In the genomic region with DNA sequence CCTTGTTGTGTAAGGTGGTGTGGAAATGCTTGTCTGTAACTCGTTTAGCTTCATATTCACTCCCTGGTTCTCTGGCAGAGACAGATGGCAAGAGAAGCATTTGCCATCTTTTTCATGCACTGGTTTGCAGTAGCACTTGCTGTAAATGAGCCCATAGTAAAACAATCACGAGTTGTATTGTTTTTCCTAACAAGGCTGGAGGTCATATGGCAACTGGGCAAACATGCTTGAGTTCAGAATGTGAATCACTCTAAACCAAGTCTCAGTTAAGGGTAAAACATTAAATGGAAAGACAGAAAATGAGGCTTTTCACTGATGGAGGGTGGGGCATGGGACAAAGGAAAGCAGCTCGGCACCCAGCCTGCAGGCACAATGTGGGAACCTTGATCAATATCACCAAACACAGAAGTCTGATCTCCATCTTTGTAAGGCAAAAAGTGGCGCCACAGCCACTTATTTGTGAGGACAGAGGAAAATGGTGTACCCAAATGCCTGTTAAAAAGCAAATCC, we compare ENCODE assay signal across 25 cellular contexts. TPM values are rescaled to one million over a fixed set of nuclear protein-coding genes. Genes with fewer than 3 reads are reported as not detected.
"Had no signal": no experiment of that assay in that cellular context is flagged by ENCODE, and none has a peak within 500 bp of the region (broad histone marks: within the 10 kb centered on the region; RNA-seq: fewer than 3 reads in every experiment).

No MANE protein-coding gene starts in this region.

- H3K36me3 ChIP-seq: breast epithelium, esophagus squamous epithelium, left lung, neutrophil, suprapubic skin, tibial artery had no signal

- H3K27me3 ChIP-seq: breast epithelium, esophagus squamous epithelium, left lung, neutrophil, suprapubic skin had no signal

- H3K27ac ChIP-seq: breast epithelium, esophagus squamous epithelium, left lung, neutrophil, SK-N-MC, skin epidermis, suprapubic skin, tibial artery had no signal

- H3K9me3 ChIP-seq: breast epithelium, esophagus squamous epithelium, left lung, neutrophil, suprapubic skin, tibial artery had no signal

- H3K4me1 ChIP-seq: breast epithelium, left lung, suprapubic skin, tibial artery had no signal

- DNase-seq: activated CD4-positive, alpha-beta T cell treated with anti-CD3 and anti-CD28 coated beads, Interleukin-2, amount 10 ng/mL, durations not matched to agents 7 days and 5 days; activated CD4-positive, CD25-positive, alpha-beta regulatory T cell treated with anti-CD3 and anti-CD28 coated beads, Interleukin-2, amount 50 U/mL, for 72 hours; activated naive CD4-positive, alpha-beta T cell; activated T-cell treated with anti-CD3 and anti-CD28 coated beads for 4 hours; activated T-cell treated with anti-CD3 and anti-CD28 coated beads, Interleukin-2, amount 50 U/mL, for 72 hours; endodermal cell; esophagus squamous epithelium; hippocampal formation; left lung; retina; stimulated activated CD4-positive, alpha-beta T cell treated with anti-CD3 and anti-CD28 coated beads, Interleukin-4, amount 100 ng/mL, for 24 hours; SW 1271; T1000; tibial artery had no signal

- H3K4me3 ChIP-seq: breast epithelium, esophagus squamous epithelium, left lung, lung, SK-N-MC, skin epidermis, suprapubic skin, tibial artery had no signal

- ATAC-seq: activated naive CD4-positive, alpha-beta T cell treated with anti-CD3 and anti-CD28 coated beads, Interleukin-2, amount 50 U/mL, for 72 hours; activated T-cell treated with anti-CD3 and anti-CD28 coated beads, Interleukin-2, amount 50 U/mL, for 72 hours; left lung; natural killer cell treated with Interleukin-12 subunit alpha and Interleukin-12 subunit beta and Interleukin-15 and Interleukin-18, amount 100 ng/mL, for 72 hours; sciatic nerve had no signal

RNA-seq across cellular contexts. Expression of a gene that starts 26.5 kb away (rescaled TPM):
- total RNA-seq: myocyte, osteocyte had no signal
